Comparison of ENCODE assay signal across 19 cellular contexts in the genomic region with DNA sequence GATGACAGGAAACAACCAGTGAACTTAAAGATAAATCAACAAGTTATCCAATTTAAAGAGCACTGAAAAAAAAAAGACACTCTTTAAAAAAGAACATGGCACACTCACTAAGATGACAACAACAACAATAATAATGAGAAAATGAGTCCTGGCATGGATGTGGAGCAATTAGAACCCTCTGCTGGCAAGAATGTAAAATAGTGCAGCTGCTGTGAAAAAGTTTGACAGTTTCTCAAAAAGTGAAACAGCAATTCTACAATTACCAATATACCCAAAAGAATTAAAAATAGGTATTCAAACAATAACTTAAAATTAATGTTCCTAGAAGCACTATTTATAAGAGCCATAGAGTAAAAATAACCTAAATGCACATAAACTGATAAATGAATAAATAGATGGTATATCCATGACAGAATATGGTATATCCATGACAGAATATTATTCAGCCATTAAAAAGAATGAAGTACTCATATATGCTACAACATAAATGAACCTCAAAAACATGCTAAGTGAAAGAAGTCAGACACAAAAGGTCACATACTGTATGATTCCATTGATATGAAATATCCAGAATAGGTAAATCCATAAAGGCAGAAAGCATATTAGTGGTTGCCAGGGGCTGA. TPM values are rescaled to one million over a fixed set of nuclear protein-coding genes. Genes with fewer than 3 reads are reported as not detected.
"Had no signal": no experiment of that assay in that cellular context is flagged by ENCODE, and none has a peak within 500 bp of the region (broad histone marks: within the 10 kb centered on the region; RNA-seq: fewer than 3 reads in every experiment).

No MANE protein-coding gene starts in this region.

- ATAC-seq: left cardiac atrium; right cardiac atrium; stimulated activated memory B cell treated with anti-CD40 and anti-IgM and Interleukin-4, amounts not matched to agents 10 μg/mL and 1 μg/mL and 100 μg/mL, for 72 hours had no signal

- H3K27me3 ChIP-seq: ascending aorta, cardiac muscle cell, spleen, tibial artery, vagina had no signal

- H3K36me3 ChIP-seq: ascending aorta, cardiac muscle cell had no signal

- H3K27ac Mint-ChIP-seq: activated B cell treated with CpG ODN at 0.5 μM for 24 hours; activated CD4-positive, alpha-beta T cell treated with anti-CD3 and anti-CD28 coated beads, Interleukin-2, amount 10 ng/mL, durations not matched to agents 24 days and 14 days; activated T-helper 1 cell treated with anti-CD3 and anti-CD28 coated beads, Interleukin-12 subunit alpha, Interleukin-12 subunit beta, Interleukin-2, Interleukin-4 antibody, amounts not matched to agents 30 ng/mL and 10 ng/mL and 1 ng/mL, durations not matched to agents 14 hours and 24 hours and 36 hours; stimulated activated memory B cell treated with anti-CD40 and anti-IgM and Interleukin-4, amounts not matched to agents 10 μg/mL and 1 μg/mL and 100 μg/mL, for 72 hours had no signal

- H3K4me1 Mint-ChIP-seq: activated B cell treated with CpG ODN at 0.5 μM for 24 hours; activated CD4-positive, alpha-beta T cell treated with anti-CD3 and anti-CD28 coated beads, Interleukin-2, amount 10 ng/mL, durations not matched to agents 24 days and 14 days; stimulated activated memory B cell treated with anti-CD40 and anti-IgM and Interleukin-4, amounts not matched to agents 10 μg/mL and 1 μg/mL and 100 μg/mL, for 72 hours had no signal

- H3K27ac ChIP-seq: ascending aorta, cardiac muscle cell, coronary artery, epithelial cell of prostate, spleen, tibial artery, vagina had no signal

- H3K27me3 Mint-ChIP-seq: activated B cell treated with CpG ODN at 0.5 μM for 24 hours; stimulated activated memory B cell treated with anti-CD40 and anti-IgM and Interleukin-4, amounts not matched to agents 10 μg/mL and 1 μg/mL and 100 μg/mL, for 72 hours had no signal

- DNase-seq: activated B cell treated with CpG ODN at 0.5 μM for 24 hours; activated CD4-positive, alpha-beta T cell treated with anti-CD3 and anti-CD28 coated beads, Interleukin-2, amount 10 ng/mL, durations not matched to agents 24 days and 14 days; activated naive CD4-positive, alpha-beta T cell; effector CD8-positive, alpha-beta T cell; left cardiac atrium; midbrain; right cardiac atrium; spleen; stimulated activated CD4-positive, alpha-beta T cell treated with anti-CD3 and anti-CD28 coated beads, Interleukin-1b, Interleukin-23, amount 100 ng/mL, for 48 hours; tibial artery had no signal

- H3K9me3 ChIP-seq: ascending aorta, vagina had no signal

- H3K4me1 ChIP-seq: ascending aorta, spleen, tibial artery, vagina had no signal

- H3K4me3 ChIP-seq: ascending aorta, cardiac muscle cell, coronary artery, lung, spleen, tibial artery, vagina had no signal

- H3K4me3 Mint-ChIP-seq: activated B cell treated with CpG ODN at 0.5 μM for 24 hours; activated CD4-positive, alpha-beta T cell treated with anti-CD3 and anti-CD28 coated beads, Interleukin-2, amount 10 ng/mL, durations not matched to agents 24 days and 14 days; activated T-helper 1 cell treated with anti-CD3 and anti-CD28 coated beads, Interleukin-12 subunit alpha, Interleukin-12 subunit beta, Interleukin-2, Interleukin-4 antibody, amounts not matched to agents 30 ng/mL and 10 ng/mL and 1 ng/mL, durations not matched to agents 14 hours and 24 hours and 36 hours; stimulated activated memory B cell treated with anti-CD40 and anti-IgM and Interleukin-4, amounts not matched to agents 10 μg/mL and 1 μg/mL and 100 μg/mL, for 72 hours had no signal

- H3K9me3 Mint-ChIP-seq: activated CD4-positive, alpha-beta T cell treated with anti-CD3 and anti-CD28 coated beads, Interleukin-2, amount 10 ng/mL, durations not matched to agents 24 days and 14 days; activated T-helper 1 cell treated with anti-CD3 and anti-CD28 coated beads, Interleukin-12 subunit alpha, Interleukin-12 subunit beta, Interleukin-2, Interleukin-4 antibody, amounts not matched to agents 30 ng/mL and 10 ng/mL and 1 ng/mL, durations not matched to agents 14 hours and 24 hours and 36 hours had no signal

RNA-seq across cellular contexts. Expression of gene GPHB5, which starts 49.1 kb away (rescaled TPM):
- total RNA-seq: activated B cell treated with CpG ODN at 0.5 μM for 24 hours; activated CD4-positive, alpha-beta T cell treated with anti-CD3 and anti-CD28 coated beads, Interleukin-2, amount 10 ng/mL, durations not matched to agents 24 days and 14 days; activated T-helper 1 cell treated with anti-CD3 and anti-CD28 coated beads, Interleukin-12 subunit alpha, Interleukin-12 subunit beta, Interleukin-2, Interleukin-4 antibody, amounts not matched to agents 30 ng/mL and 10 ng/mL and 1 ng/mL, durations not matched to agents 14 hours and 24 hours and 36 hours; ascending aorta; cardiac muscle cell; left cardiac atrium; lung; posterior vena cava; right cardiac atrium; spleen; vagina had no signal
- polyA plus RNA-seq: cardiac muscle cell, lung, right cardiac atrium, spleen had no signal
